Comparison of ENCODE assay signal across 15 cellular contexts in the genomic region with DNA sequence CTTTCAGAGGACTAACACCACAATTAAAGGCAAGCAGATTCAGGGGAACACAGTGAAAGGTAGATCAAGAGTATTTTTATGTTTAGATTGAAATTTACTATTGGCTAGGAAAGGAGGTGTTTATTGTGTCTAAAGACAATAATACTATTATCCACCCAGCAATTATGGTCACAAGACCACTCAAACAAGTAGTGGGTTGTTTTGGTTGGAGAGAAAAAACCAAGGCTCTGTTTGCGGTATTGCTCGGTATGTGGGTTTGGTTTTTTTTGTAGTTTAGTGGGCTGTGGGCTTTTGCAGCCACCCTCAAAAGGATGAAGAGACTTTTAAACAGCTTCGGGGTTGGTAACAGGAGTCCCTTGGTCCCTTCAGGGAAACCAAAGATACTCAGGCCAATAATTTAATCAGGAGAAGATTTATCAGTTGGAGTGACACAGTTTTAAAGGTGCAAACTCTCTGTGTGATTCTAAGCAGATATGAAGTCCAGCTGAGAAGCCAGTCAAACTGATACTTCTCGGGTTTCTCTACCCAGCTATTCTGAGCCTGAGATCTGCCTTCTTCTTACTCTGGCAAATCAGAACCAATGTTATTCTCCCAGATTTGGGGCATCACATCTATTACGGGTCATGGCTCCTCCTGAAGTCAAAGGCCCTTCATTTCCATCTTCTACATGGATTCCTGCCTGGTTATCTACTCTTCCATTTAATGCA. TPM values are rescaled to one million over a fixed set of nuclear protein-coding genes. Genes with fewer than 3 reads are reported as not detected.
DNase-seq lines count a peak whose midpoint lies in the region; ATAC-seq and TF ChIP-seq lines count a peak whose summit lies in the region.
"Had no signal": no experiment of that assay in that cellular context is flagged by ENCODE, and none has a peak within 500 bp of the region (broad histone marks: within the 10 kb centered on the region; RNA-seq: fewer than 3 reads in every experiment).

No MANE protein-coding gene starts in this region.

- no peak overlapping the region for H4K12ac ChIP-seq in trophoblast cell (ENCODE audit: low read depth, low read length)

- no peak overlapping the region for H3K4ac ChIP-seq in trophoblast cell (ENCODE audit: low read depth, low read length)

- ATAC-seq in GM19395 (IDR thresholded peaks at IDR 0.05; ENCODE audit: unreplicated experiment) (peak; percentile 83), HG02852 (IDR thresholded peaks at IDR 0.05; ENCODE audit: unreplicated experiment) (peak; percentile 73)
- ATAC-seq: A549; activated T-cell treated with anti-CD3 and anti-CD28 coated beads, Interleukin-2, amount 50 U/mL, for 4 hours; left cardiac atrium; SK-N-SH treated with all-trans-retinoic acid at 6 μM for 48 hours had no signal

- TF ChIP-seq CTCF in GM06990 (IDR thresholded peaks at IDR 0.05; ENCODE audit: insufficient read depth, low read length, poor library complexity, severe bottlenecking) (no peak), MM.1S (IDR thresholded peaks at IDR 0.05; ENCODE audit: low read length) (no peak), GM10266 (IDR thresholded peaks at IDR 0.05; ENCODE audit: control insufficient read depth, insufficient read depth, low read depth, missing control alignments) (no peak)

- H3K36me3 ChIP-seq in GM06990 (ENCODE audit: control insufficient read depth, insufficient read depth, low read length) (no peaks in the 10 kb centered on the region), MM.1S (replicated peaks; ENCODE audit: insufficient read depth, low read length) (no peaks in the 10 kb centered on the region), trophoblast cell (ENCODE audit: control insufficient read depth in 1 of 2, insufficient read depth in 2 of 2, low read length in 2 of 2) (no peaks in the 10 kb centered on the region)

- no peaks in the 10 kb centered on the region for H3K79me2 ChIP-seq in MM.1S (ENCODE audit: low read length)
- no peaks in the 10 kb centered on the region for H3K79me2 ChIP-seq in trophoblast cell (ENCODE audit: control insufficient read depth, insufficient read depth, low read length, poor library complexity)

- H3K4me1 ChIP-seq in MM.1S (ENCODE audit: low read length) = peaks cover 13% of the 10 kb centered on the region
- no peaks in the 10 kb centered on the region for H3K4me1 ChIP-seq in trophoblast cell (ENCODE audit: control insufficient read depth in 1 of 2, insufficient read depth in 2 of 2, low read length in 2 of 2)
- H3K4me1 ChIP-seq: A549 had no signal

- H3K4me3 ChIP-seq in GM06990 (replicated peaks; ENCODE audit: low read depth, low read length) = peak overlapping the region; percentile 32; the same call in 1 of the 2 replicates
- no peak overlapping the region for H3K4me3 ChIP-seq in MM.1S (ENCODE audit: low read length)
- no peak overlapping the region for H3K4me3 ChIP-seq in trophoblast cell (ENCODE audit: low read depth, low read length)
- H3K4me3 ChIP-seq: A549 had no signal

- H3K79me1 ChIP-seq in trophoblast cell (ENCODE audit: low read length) = no peaks in the 10 kb centered on the region

- H2AK5ac ChIP-seq in trophoblast cell (ENCODE audit: low read length) = no peak overlapping the region

- no peak overlapping the region for H2BK5ac ChIP-seq in trophoblast cell (ENCODE audit: low read depth, low read length, poor library complexity)

- peak overlapping the region; percentile 17; the same call in 1 of the 2 replicates for H3K27ac ChIP-seq in MM.1S (ENCODE audit: low read length)
- no peak overlapping the region for H3K27ac ChIP-seq in trophoblast cell (ENCODE audit: low read depth, low read length)
- H3K27ac ChIP-seq: A549 had no signal

- no peaks in the 10 kb centered on the region for H3K27me3 ChIP-seq in GM06990 (replicated peaks; ENCODE audit: control insufficient read depth, insufficient read depth, low read length)
- H3K27me3 ChIP-seq in MM.1S (replicated peaks; ENCODE audit: insufficient read depth, low read length) = no peaks in the 10 kb centered on the region
- H3K27me3 ChIP-seq in trophoblast cell (ENCODE audit: insufficient read depth, low read length) = no peaks in the 10 kb centered on the region

- DNase-seq in GM06990 (ENCODE audit: extremely low read depth, insufficient read length) (peak; percentile 44), MM.1S (no peak), GM10266 (ENCODE audit: extremely low spot score) (no peak), activated gamma-delta T cell (lab: John Stamatoyannopoulos, UW) (no peak), trophoblast cell (no peak)
- DNase-seq in activated CD4-positive, alpha-beta T cell treated with anti-CD3 and anti-CD28 coated beads, Interleukin-2, amount 50 U/mL, for 48 hours = no peak
- DNase-seq: activated T-cell treated with anti-CD3 and anti-CD28 coated beads, Interleukin-2, amount 50 U/mL, for 4 hours; endodermal cell; left cardiac atrium; NCI-H1694 had no signal

- no peak overlapping the region for H4K8ac ChIP-seq in trophoblast cell (ENCODE audit: low read depth, low read length)

- no peak overlapping the region for H2AFZ ChIP-seq in MM.1S (ENCODE audit: low read length)
- H2AFZ ChIP-seq in trophoblast cell (ENCODE audit: insufficient read depth, low read length, poor library complexity) = no peak overlapping the region

- H2BK120ac ChIP-seq in trophoblast cell (ENCODE audit: insufficient read depth, low read length, poor library complexity) = no peak overlapping the region

- H3K9me3 ChIP-seq in MM.1S (replicated peaks; ENCODE audit: insufficient read depth, low read length) (no peaks in the 10 kb centered on the region), trophoblast cell (ENCODE audit: insufficient read depth, low read depth, low read length) (no peaks in the 10 kb centered on the region)
- H3K9me3 ChIP-seq: A549 had no signal

- no peak overlapping the region for H3K18ac ChIP-seq in trophoblast cell (ENCODE audit: low read length)

- H3K9ac ChIP-seq in MM.1S (ENCODE audit: low read length) = no peak overlapping the region
- no peak overlapping the region for H3K9ac ChIP-seq in trophoblast cell (ENCODE audit: low read length)

- no CpG with 5 or more reads among the region's 5 CpGs for WGBS in trophoblast cell (ENCODE audit: extremely low coverage, insufficient coverage, insufficient read length)

- H3K9me2 ChIP-seq in MM.1S (replicated peaks; ENCODE audit: insufficient read depth, low read length) = no peaks in the 10 kb centered on the region

- no peak overlapping the region for H4K91ac ChIP-seq in trophoblast cell (ENCODE audit: low read depth, low read length)

- H3K14ac ChIP-seq in trophoblast cell (ENCODE audit: low read length) = no peak overlapping the region

- no peaks in the 10 kb centered on the region for H4K20me1 ChIP-seq in MM.1S (ENCODE audit: insufficient read depth, low read length)

- H3K4me2 ChIP-seq in MM.1S (ENCODE audit: low read depth, low read length) = no peak overlapping the region
- H3K4me2 ChIP-seq in trophoblast cell (ENCODE audit: low read length) = no peak overlapping the region
- H3K4me2 ChIP-seq: A549 had no signal

- H3K23ac ChIP-seq in trophoblast cell (ENCODE audit: low read length) = no peak overlapping the region

- H3F3A ChIP-seq in MM.1S (ENCODE audit: insufficient read depth, low read length) = no peaks in the 10 kb centered on the region

- H2BK12ac ChIP-seq in trophoblast cell (ENCODE audit: low read length) = no peak overlapping the region

RNA-seq across cellular contexts. Expression of a gene that starts 55.3 kb away (rescaled TPM):
- 0.11 and 0.19 TPM in 2 replicates for polyA plus RNA-seq in trophoblast cell (2013)
- polyA plus RNA-seq: IgD-negative memory B cell had no signal
